ENCODE assay signal across 1 cellular context in the genomic region with DNA sequence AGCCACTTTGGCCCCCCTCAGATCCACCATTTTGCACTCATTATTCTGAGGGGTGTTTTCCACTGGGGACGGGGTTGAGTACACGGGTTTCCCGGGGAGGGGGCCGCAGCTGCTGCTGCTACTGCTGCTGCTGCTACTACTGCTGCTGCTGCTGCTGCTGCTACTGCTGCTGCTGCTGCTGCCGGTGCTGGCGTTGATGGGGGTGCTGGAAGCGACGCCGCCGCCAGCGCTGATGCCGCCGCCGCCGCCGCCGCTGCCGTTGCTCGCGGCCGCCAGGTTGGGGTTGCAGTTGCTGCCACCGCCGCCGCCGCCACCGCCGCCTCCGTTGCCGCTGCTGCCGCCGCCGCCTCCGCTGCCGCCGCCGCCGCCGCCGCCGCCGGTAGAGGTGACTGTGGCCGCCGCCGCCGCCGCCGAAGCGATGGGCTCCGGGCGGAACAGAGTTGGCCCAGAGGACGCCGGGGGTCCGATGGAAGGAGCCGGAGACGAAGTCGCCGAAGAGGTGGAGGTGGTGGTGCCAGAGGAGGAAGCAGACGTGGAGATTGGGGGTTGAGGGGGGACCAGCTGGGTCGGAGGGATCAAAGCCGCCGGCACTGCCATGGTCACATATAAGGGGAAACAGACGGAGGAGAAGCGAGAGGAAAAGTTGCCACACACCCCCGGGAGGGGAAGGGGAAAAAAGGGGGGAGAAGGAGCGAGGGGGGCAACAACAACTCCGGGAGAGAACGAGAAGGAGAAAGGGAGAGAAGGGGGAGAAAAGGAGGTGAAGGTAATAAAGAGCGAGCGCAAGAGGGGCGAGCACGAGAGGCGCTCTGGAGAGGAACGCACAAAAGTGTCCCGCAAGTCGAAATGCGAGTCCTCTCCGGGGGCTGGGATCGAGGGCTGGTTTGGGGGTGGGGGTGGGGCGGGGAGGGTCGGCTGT.
TF ChIP-seq lines count a peak whose summit lies in the region.

No MANE protein-coding gene starts in this region.

TF ChIP-seq in HEK293, 187 proteins besides CTCF, POLR2A, EP300 and RAD21 (continued from another document):
- TF ChIP-seq ZNF623 (tag by site-specific recombination; IDR thresholded peaks at IDR 0.05) (no peak), ZNF785 (tag by site-specific recombination; IDR thresholded peaks at IDR 0.05) (no peak), ZNF747 (tag by site-specific recombination; IDR thresholded peaks at IDR 0.05) (no peak), GLIS2 (tag by site-specific recombination; IDR thresholded peaks at IDR 0.05) (peak; percentile 63), GLI2 (tag by site-specific recombination; IDR thresholded peaks at IDR 0.05; ENCODE audit: borderline replicate concordance, low read depth) (no peak)
- TF ChIP-seq, protein P1, sequence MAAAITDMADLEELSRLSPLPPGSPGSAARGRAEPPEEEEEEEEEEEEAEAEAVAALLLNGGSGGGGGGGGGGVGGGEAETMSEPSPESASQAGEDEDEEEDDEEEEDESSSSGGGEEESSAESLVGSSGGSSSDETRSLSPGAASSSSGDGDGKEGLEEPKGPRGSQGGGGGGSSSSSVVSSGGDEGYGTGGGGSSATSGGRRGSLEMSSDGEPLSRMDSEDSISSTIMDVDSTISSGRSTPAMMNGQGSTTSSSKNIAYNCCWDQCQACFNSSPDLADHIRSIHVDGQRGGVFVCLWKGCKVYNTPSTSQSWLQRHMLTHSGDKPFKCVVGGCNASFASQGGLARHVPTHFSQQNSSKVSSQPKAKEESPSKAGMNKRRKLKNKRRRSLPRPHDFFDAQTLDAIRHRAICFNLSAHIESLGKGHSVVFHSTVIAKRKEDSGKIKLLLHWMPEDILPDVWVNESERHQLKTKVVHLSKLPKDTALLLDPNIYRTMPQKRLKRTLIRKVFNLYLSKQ (tag by site-specific recombination; IDR thresholded peaks at IDR 0.05; ENCODE audit: borderline replicate concordance) = no peak
- TF ChIP-seq, protein P2, sequence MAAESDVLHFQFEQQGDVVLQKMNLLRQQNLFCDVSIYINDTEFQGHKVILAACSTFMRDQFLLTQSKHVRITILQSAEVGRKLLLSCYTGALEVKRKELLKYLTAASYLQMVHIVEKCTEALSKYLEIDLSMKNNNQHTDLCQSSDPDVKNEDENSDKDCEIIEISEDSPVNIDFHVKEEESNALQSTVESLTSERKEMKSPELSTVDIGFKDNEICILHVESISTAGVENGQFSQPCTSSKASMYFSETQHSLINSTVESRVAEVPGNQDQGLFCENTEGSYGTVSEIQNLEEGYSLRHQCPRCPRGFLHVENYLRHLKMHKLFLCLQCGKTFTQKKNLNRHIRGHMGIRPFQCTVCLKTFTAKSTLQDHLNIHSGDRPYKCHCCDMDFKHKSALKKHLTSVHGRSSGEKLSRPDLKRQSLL (tag by site-specific recombination; IDR thresholded peaks at IDR 0.05) = no peak
TF ChIP-seq in HEK293: peak in this region for 19.
